ENCODE assay signal across 7 cellular contexts in genomic region chr19:54286283-54286682, GRCh38. TPM values are rescaled to one million over a fixed set of nuclear protein-coding genes. Genes with fewer than 3 reads are reported as not detected.
"Had no signal": no experiment of that assay in that cellular context is flagged by ENCODE, and none has a peak within 500 bp of the region (broad histone marks: within the 10 kb centered on the region; RNA-seq: fewer than 3 reads in every experiment).

No MANE protein-coding gene starts in this region.

RNA-seq across cellular contexts. Expression of gene LILRB2, which starts 5.4 kb away (rescaled TPM):
- total RNA-seq: activated CD8-positive, alpha-beta T cell treated with anti-CD3 and anti-CD28 coated beads, Interleukin-2, amount 10 ng/mL, durations not matched to agents 7 days and 5 days; activated T-helper 1 cell treated with anti-CD3 and anti-CD28 coated beads, Interleukin-12 subunit alpha, Interleukin-12 subunit beta, Interleukin-2, Interleukin-4 antibody, amounts not matched to agents 30 ng/mL and 10 ng/mL and 1 ng/mL, durations not matched to agents 14 hours and 24 hours and 36 hours; K562; SJSA1; T-helper 1 cell treated with Interleukin-12 subunit alpha and Interleukin-12 subunit beta and Interleukin-4 antibody, amounts not matched to agents 30 ng/mL and 1 ng/mL, for 36 hours had no signal
- polyA plus RNA-seq: K562 had no signal

RNA-seq across cellular contexts. Expression of gene LILRA5, which starts 26.7 kb away (rescaled TPM):
- total RNA-seq: activated CD8-positive, alpha-beta T cell treated with anti-CD3 and anti-CD28 coated beads, Interleukin-2, amount 10 ng/mL, durations not matched to agents 7 days and 5 days; activated T-helper 1 cell treated with anti-CD3 and anti-CD28 coated beads, Interleukin-12 subunit alpha, Interleukin-12 subunit beta, Interleukin-2, Interleukin-4 antibody, amounts not matched to agents 30 ng/mL and 10 ng/mL and 1 ng/mL, durations not matched to agents 14 hours and 24 hours and 36 hours; K562; SJSA1; T-helper 1 cell treated with Interleukin-12 subunit alpha and Interleukin-12 subunit beta and Interleukin-4 antibody, amounts not matched to agents 30 ng/mL and 1 ng/mL, for 36 hours had no signal
- polyA plus RNA-seq: K562 had no signal

RNA-seq across cellular contexts. Expression of gene LILRB5, which starts 29.2 kb away (rescaled TPM):
- total RNA-seq: activated CD8-positive, alpha-beta T cell treated with anti-CD3 and anti-CD28 coated beads, Interleukin-2, amount 10 ng/mL, durations not matched to agents 7 days and 5 days; activated T-helper 1 cell treated with anti-CD3 and anti-CD28 coated beads, Interleukin-12 subunit alpha, Interleukin-12 subunit beta, Interleukin-2, Interleukin-4 antibody, amounts not matched to agents 30 ng/mL and 10 ng/mL and 1 ng/mL, durations not matched to agents 14 hours and 24 hours and 36 hours; K562; SJSA1; T-helper 1 cell treated with Interleukin-12 subunit alpha and Interleukin-12 subunit beta and Interleukin-4 antibody, amounts not matched to agents 30 ng/mL and 1 ng/mL, for 36 hours had no signal
- polyA plus RNA-seq: K562 had no signal

RNA-seq across cellular contexts. Expression of gene LILRA6, which starts 43.7 kb away (rescaled TPM):
- total RNA-seq: K562, SJSA1 had no signal

RNA-seq across cellular contexts. Expression of gene LILRA4, which starts 52.7 kb away (rescaled TPM):
- total RNA-seq: activated CD8-positive, alpha-beta T cell treated with anti-CD3 and anti-CD28 coated beads, Interleukin-2, amount 10 ng/mL, durations not matched to agents 7 days and 5 days; activated T-helper 1 cell treated with anti-CD3 and anti-CD28 coated beads, Interleukin-12 subunit alpha, Interleukin-12 subunit beta, Interleukin-2, Interleukin-4 antibody, amounts not matched to agents 30 ng/mL and 10 ng/mL and 1 ng/mL, durations not matched to agents 14 hours and 24 hours and 36 hours; aorta; K562; Peyer's patch; SJSA1; T-helper 1 cell treated with Interleukin-12 subunit alpha and Interleukin-12 subunit beta and Interleukin-4 antibody, amounts not matched to agents 30 ng/mL and 1 ng/mL, for 36 hours had no signal
- polyA plus RNA-seq: aorta, K562 had no signal
